ENCODE assay signal across 8 cellular contexts in the genomic region with DNA sequence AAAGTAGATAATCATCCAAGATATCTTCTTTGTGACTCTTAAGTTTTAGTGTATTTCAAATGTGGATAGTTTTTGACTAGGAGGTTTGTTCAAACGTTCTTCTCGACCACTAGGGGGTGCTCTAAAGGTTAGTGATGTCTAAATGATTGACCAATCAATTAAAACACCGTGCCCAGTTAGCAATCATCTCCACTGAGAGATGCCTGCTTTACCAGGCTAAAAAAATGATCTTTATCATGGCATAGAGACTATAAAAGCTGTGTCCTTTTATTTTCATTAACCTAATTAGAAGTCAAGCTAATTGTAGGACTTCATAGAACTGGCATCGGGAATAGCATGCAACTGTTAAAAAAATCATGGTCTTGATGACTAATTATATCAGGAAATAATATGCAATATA.
A peak's percentile ranks its signal among the peaks of the same experiment; 100 is the strongest.
DNase-seq lines count a peak whose midpoint lies in the region; ATAC-seq, FAIRE-seq and TF ChIP-seq lines count a peak whose summit lies in the region.

No MANE protein-coding gene starts in this region.

- no peaks in the 10 kb centered on the region for H3K27me3 Mint-ChIP-seq in CD4-positive, alpha-beta memory T cell

- no peaks in the 10 kb centered on the region for H3K9me3 ChIP-seq in CD4-positive, alpha-beta memory T cell (ENCODE audit: control insufficient read depth in 1 of 2, low read length in 2 of 2)
- H3K9me3 ChIP-seq in HepG2 (ENCODE audit: low read length): no peaks in the 10 kb centered on the region

- H3K4me1 ChIP-seq in CD4-positive, alpha-beta memory T cell (ENCODE audit: insufficient read depth, low read length): peaks cover 98% of the 10 kb centered on the region
- peaks cover 47% of the 10 kb centered on the region for H3K4me1 ChIP-seq in HepG2 (ENCODE audit: insufficient read depth, low read length)

- in situ Hi-C loops in astrocyte of the spinal cord (cut with HindIII; ENCODE audit: low sequenced_read_pairs): no loop called here
- in situ Hi-C loops in HepG2 (cut with HindIII; ENCODE audit: extremely low pct_ligation_motif_present, low pct_unique_long_range_greater_than_20kb): loop anchor here (10.0 kb wide), 1 partner anchor 59 kb away; no protein-coding TSS in a partner anchor

- H3K9ac ChIP-seq in HepG2 (ENCODE audit: insufficient read depth, low read depth, low read length): no peak overlapping the region

- H3K9me3 Mint-ChIP-seq in CD4-positive, alpha-beta memory T cell: peaks cover 0 to 3% (median 0%) of the 10 kb centered on the region in 8 donors

- H3K79me2 ChIP-seq in HepG2 (ENCODE audit: insufficient read depth, low read length): no peaks in the 10 kb centered on the region

- FAIRE-seq in HepG2 (lab: Jason Lieb, UNC) (peak; percentile 46), urothelium cell line (lab: Jason Lieb, UNC) (no peak)

- no peaks in the 10 kb centered on the region for H4K20me1 ChIP-seq in HepG2 (ENCODE audit: insufficient read depth, low read length)

- TF ChIP-seq RAD21 in HepG2 (CRISPR knock-in tag; IDR thresholded peaks at IDR 0.05): peak; percentile 60

- ATAC-seq in HepG2 (peak; percentile 52; the same call in 2 of the 3 replicates), HG02970 (IDR thresholded peaks at IDR 0.05; ENCODE audit: low FRiP score, unreplicated experiment) (no peak), HG03565 (IDR thresholded peaks at IDR 0.05; ENCODE audit: unreplicated experiment) (no peak)

- H3K27ac ChIP-seq in CD4-positive, alpha-beta memory T cell (ENCODE audit: low read depth, low read length): peak overlapping the region; percentile 87
- H3K27ac ChIP-seq in HepG2 (ENCODE audit: extremely low read length, insufficient read depth, low read length): no peak overlapping the region

- TF ChIP-seq EP300 in HepG2 (IDR thresholded peaks at IDR 0.05; ENCODE audit: low read depth in 2 of 2, low read length in 2 of 2) (no peak), HepG2 (CRISPR knock-in tag; IDR thresholded peaks at IDR 0.05; ENCODE audit: borderline replicate concordance) (no peak)

- no peak overlapping the region for H3K4me2 ChIP-seq in HepG2 (ENCODE audit: low read depth, low read length)

- no peak overlapping the region for H3K4me3 ChIP-seq in CD4-positive, alpha-beta memory T cell (ENCODE audit: low read length in 2 of 2)
- H3K4me3 ChIP-seq in H7 (ENCODE audit: insufficient read depth, low read depth, low read length): no peak overlapping the region
- H3K4me3 ChIP-seq in astrocyte of the spinal cord (ENCODE audit: low read depth, low read length): no peak overlapping the region
- no peak overlapping the region for H3K4me3 ChIP-seq in HepG2 (replicated peaks in 1 of 3; ENCODE audit: insufficient read depth in 1 of 3, low read depth in 2 of 3, low read length in 3 of 3)

- WGBS in HepG2 (ENCODE audit: low lambda C conversion rate): 24% methylated on average over 4 of the region's 4 CpGs

- peak overlapping the region; percentile 87 to 100 (median 93) for H3K27ac Mint-ChIP-seq in CD4-positive, alpha-beta memory T cell

- no TSS peak for BruUV-seq in HepG2 (replicated peaks; lab: Mats Ljungman, UMichigan)

- peaks cover 8% of the 10 kb centered on the region for H3K36me3 ChIP-seq in CD4-positive, alpha-beta memory T cell (ENCODE audit: insufficient read depth, low read length)
- H3K36me3 ChIP-seq in H7 (replicated peaks; ENCODE audit: control insufficient read depth, insufficient read depth, low read length): no peaks in the 10 kb centered on the region
- no peaks in the 10 kb centered on the region for H3K36me3 ChIP-seq in HepG2 (replicated peaks in 1 of 2; ENCODE audit: control insufficient read depth in 1 of 2, insufficient read depth in 2 of 2, low read length in 2 of 2)

- peaks cover 13 to 50% of the 10 kb centered on the region in 2 donors for H3K36me3 Mint-ChIP-seq in CD4-positive, alpha-beta memory T cell

- CTCF ChIA-PET in CD4-positive, alpha-beta memory T cell (lab: Charles Lee; ENCODE audit: partially characterized antibody): interaction anchor here (0.6 to 9.9 kb wide), 36 partner anchors 8 to 363 kb away, joined by 3 to 106 read pairs (median 4); partner anchors contain the start of genes HIF1A and SNAPC1
- CTCF ChIA-PET in HepG2 (lab: Yijun Ruan, JAX; ENCODE audit: low intra/inter-chr PET ratio, low total read pairs): interaction anchor here (0.8 to 1.6 kb wide), 2 partner anchors 14 to 255 kb away, joined by 3 to 4 read pairs; no protein-coding TSS in a partner anchor

- H3K4me1 Mint-ChIP-seq in CD4-positive, alpha-beta memory T cell: peaks cover 76 to 97% (median 92%) of the 10 kb centered on the region in 4 donors

- H3K4me3 Mint-ChIP-seq in CD4-positive, alpha-beta memory T cell: peak overlapping the region in 6 of 8 donors; percentile 25 to 81 (median 48)

- no peak for TF ChIP-seq POLR2A in HepG2 (IDR thresholded peaks at IDR 0.05; ENCODE audit: insufficient read depth in 1 of 2, low read depth in 2 of 2, low read length in 2 of 2)

- TF ChIP-seq CTCF in astrocyte of the spinal cord (IDR thresholded peaks at IDR 0.05; ENCODE audit: low read depth, low read length): peak; percentile 57
- TF ChIP-seq CTCF in HepG2 (CRISPR knock-in tag; IDR thresholded peaks at IDR 0.05): peak; percentile 70

- intact Hi-C loops in CD4-positive, alpha-beta memory T cell (cut with micrococcal nuclease): loop anchor here (5.0 kb wide), 2 partner anchors 242 to 362 kb away; no protein-coding TSS in a partner anchor
- intact Hi-C loops in HepG2 (cut with micrococcal nuclease; ENCODE audit: unreplicated experiment): loop anchor here (1.0 kb wide), 1 partner anchor 84 kb away; no protein-coding TSS in a partner anchor

- peak in 3 of 5 donors; percentile 38 to 52 (median 40) for DNase-seq in CD4-positive, alpha-beta memory T cell
- DNase-seq in H7: peak; percentile 69
- DNase-seq in NCI-H748 treated with DMSO at 0.1 percent for 48 hours (lab: John Stamatoyannopoulos, UW): peak; percentile 75
- peak; percentile 80 for DNase-seq in astrocyte of the spinal cord (ENCODE audit: low read depth, low spot score)
- peak; percentile 67 for DNase-seq in HepG2 (ENCODE audit: low spot score)
- peak; percentile 68 for DNase-seq in urothelium cell line (ENCODE audit: low spot score)

- H2AFZ ChIP-seq in HepG2 (ENCODE audit: low read length): no peak overlapping the region

- POLR2A ChIA-PET in CD4-positive, alpha-beta memory T cell (lab: Charles Lee; ENCODE audit: partially characterized antibody): interaction anchor here (0.7 to 8.5 kb wide), 20 partner anchors 14 to 287 kb away, joined by 3 to 81 read pairs (median 10); partner anchors contain the start of genes HIF1A and SNAPC1
- POLR2A ChIA-PET in HepG2 (lab: Yijun Ruan, JAX): interaction anchor here (1.6 kb wide), 1 partner anchor 84 kb away, joined by 5 read pairs; no protein-coding TSS in a partner anchor

- H3K27me3 ChIP-seq in CD4-positive, alpha-beta memory T cell (ENCODE audit: insufficient read depth, low read length): no peaks in the 10 kb centered on the region
- H3K27me3 ChIP-seq in H7 (ENCODE audit: control insufficient read depth, insufficient read depth, low read length): no peaks in the 10 kb centered on the region
- no peaks in the 10 kb centered on the region for H3K27me3 ChIP-seq in HepG2 (ENCODE audit: control insufficient read depth in 1 of 2, insufficient read depth in 2 of 2, low read length in 2 of 2)

TF ChIP-seq in HepG2, 621 proteins besides CTCF, POLR2A, EP300 and RAD21 (continues in another document):
- TF ChIP-seq ZNF260 (CRISPR knock-in tag; IDR thresholded peaks at IDR 0.05; ENCODE audit: borderline replicate concordance, low read depth) (peak; percentile 98; the same call in 1 of the 2 replicates), ZBTB34 (CRISPR knock-in tag; IDR thresholded peaks at IDR 0.05) (no peak), GATAD2A (CRISPR knock-in tag; IDR thresholded peaks at IDR 0.05) (0 out of 2 replicates have a peak, but pooled peaks have one; percentile 13)
- TF ChIP-seq, protein P1, sequence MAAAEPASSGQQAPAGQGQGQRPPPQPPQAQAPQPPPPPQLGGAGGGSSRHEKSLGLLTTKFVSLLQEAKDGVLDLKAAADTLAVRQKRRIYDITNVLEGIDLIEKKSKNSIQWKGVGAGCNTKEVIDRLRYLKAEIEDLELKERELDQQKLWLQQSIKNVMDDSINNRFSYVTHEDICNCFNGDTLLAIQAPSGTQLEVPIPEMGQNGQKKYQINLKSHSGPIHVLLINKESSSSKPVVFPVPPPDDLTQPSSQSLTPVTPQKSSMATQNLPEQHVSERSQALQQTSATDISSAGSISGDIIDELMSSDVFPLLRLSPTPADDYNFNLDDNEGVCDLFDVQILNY (CRISPR knock-in tag; conservative IDR thresholded peaks at IDR 0.05): no peak
- TF ChIP-seq, protein P2, sequence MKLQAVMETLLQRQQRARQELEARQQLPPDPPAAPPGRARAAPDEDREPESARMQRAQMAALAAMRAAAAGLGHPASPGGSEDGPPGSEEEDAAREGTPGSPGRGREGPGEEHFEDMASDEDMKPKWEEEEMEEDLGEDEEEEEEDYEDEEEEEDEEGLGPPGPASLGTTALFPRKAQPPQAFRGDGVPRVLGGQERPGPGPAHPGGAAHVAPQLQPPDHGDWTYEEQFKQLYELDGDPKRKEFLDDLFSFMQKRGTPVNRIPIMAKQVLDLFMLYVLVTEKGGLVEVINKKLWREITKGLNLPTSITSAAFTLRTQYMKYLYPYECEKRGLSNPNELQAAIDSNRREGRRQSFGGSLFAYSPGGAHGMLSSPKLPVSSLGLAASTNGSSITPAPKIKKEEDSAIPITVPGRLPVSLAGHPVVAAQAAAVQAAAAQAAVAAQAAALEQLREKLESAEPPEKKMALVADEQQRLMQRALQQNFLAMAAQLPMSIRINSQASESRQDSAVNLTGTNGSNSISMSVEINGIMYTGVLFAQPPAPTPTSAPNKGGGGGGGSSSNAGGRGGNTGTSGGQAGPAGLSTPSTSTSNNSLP (IDR thresholded peaks at IDR 0.05; ENCODE audit: low read depth, low read length): peak; percentile 66
